Comparison of ENCODE assay signal across 1 cellular context in the genomic region with DNA sequence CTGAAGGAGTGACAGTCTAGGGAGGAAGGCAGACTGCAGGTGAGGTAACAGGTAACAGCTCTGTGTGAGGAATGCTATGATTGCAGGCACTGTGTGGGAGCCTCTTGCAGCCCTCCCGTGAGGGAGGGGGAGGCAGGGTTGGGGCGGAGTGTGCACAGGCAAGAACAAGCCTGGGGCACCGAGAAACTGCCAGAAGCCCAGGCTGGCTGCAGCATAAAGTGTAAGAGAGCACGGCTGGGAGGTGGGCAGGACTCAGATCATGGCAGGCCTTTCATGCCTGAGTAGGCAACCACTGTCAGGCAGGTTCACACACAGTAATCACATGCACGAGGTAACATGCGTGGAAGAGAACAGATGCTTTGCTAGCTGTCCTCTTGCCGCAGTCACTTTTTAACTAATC.
TF ChIP-seq lines count a peak whose summit lies in the region.

No MANE protein-coding gene starts in this region.

TF ChIP-seq in H1, 55 proteins besides CTCF, POLR2A, EP300 and RAD21 (continued from another document):
- no peak for TF ChIP-seq NANOG (IDR thresholded peaks at IDR 0.05; ENCODE audit: insufficient read depth, low read depth, low read length, poor library complexity, severe bottlenecking)
- no peak for TF ChIP-seq RNF2 (IDR thresholded peaks at IDR 0.05; ENCODE audit: borderline replicate concordance, low read depth, low read length, missing control alignments, poor library complexity, severe bottlenecking)
- TF ChIP-seq, protein P1, sequence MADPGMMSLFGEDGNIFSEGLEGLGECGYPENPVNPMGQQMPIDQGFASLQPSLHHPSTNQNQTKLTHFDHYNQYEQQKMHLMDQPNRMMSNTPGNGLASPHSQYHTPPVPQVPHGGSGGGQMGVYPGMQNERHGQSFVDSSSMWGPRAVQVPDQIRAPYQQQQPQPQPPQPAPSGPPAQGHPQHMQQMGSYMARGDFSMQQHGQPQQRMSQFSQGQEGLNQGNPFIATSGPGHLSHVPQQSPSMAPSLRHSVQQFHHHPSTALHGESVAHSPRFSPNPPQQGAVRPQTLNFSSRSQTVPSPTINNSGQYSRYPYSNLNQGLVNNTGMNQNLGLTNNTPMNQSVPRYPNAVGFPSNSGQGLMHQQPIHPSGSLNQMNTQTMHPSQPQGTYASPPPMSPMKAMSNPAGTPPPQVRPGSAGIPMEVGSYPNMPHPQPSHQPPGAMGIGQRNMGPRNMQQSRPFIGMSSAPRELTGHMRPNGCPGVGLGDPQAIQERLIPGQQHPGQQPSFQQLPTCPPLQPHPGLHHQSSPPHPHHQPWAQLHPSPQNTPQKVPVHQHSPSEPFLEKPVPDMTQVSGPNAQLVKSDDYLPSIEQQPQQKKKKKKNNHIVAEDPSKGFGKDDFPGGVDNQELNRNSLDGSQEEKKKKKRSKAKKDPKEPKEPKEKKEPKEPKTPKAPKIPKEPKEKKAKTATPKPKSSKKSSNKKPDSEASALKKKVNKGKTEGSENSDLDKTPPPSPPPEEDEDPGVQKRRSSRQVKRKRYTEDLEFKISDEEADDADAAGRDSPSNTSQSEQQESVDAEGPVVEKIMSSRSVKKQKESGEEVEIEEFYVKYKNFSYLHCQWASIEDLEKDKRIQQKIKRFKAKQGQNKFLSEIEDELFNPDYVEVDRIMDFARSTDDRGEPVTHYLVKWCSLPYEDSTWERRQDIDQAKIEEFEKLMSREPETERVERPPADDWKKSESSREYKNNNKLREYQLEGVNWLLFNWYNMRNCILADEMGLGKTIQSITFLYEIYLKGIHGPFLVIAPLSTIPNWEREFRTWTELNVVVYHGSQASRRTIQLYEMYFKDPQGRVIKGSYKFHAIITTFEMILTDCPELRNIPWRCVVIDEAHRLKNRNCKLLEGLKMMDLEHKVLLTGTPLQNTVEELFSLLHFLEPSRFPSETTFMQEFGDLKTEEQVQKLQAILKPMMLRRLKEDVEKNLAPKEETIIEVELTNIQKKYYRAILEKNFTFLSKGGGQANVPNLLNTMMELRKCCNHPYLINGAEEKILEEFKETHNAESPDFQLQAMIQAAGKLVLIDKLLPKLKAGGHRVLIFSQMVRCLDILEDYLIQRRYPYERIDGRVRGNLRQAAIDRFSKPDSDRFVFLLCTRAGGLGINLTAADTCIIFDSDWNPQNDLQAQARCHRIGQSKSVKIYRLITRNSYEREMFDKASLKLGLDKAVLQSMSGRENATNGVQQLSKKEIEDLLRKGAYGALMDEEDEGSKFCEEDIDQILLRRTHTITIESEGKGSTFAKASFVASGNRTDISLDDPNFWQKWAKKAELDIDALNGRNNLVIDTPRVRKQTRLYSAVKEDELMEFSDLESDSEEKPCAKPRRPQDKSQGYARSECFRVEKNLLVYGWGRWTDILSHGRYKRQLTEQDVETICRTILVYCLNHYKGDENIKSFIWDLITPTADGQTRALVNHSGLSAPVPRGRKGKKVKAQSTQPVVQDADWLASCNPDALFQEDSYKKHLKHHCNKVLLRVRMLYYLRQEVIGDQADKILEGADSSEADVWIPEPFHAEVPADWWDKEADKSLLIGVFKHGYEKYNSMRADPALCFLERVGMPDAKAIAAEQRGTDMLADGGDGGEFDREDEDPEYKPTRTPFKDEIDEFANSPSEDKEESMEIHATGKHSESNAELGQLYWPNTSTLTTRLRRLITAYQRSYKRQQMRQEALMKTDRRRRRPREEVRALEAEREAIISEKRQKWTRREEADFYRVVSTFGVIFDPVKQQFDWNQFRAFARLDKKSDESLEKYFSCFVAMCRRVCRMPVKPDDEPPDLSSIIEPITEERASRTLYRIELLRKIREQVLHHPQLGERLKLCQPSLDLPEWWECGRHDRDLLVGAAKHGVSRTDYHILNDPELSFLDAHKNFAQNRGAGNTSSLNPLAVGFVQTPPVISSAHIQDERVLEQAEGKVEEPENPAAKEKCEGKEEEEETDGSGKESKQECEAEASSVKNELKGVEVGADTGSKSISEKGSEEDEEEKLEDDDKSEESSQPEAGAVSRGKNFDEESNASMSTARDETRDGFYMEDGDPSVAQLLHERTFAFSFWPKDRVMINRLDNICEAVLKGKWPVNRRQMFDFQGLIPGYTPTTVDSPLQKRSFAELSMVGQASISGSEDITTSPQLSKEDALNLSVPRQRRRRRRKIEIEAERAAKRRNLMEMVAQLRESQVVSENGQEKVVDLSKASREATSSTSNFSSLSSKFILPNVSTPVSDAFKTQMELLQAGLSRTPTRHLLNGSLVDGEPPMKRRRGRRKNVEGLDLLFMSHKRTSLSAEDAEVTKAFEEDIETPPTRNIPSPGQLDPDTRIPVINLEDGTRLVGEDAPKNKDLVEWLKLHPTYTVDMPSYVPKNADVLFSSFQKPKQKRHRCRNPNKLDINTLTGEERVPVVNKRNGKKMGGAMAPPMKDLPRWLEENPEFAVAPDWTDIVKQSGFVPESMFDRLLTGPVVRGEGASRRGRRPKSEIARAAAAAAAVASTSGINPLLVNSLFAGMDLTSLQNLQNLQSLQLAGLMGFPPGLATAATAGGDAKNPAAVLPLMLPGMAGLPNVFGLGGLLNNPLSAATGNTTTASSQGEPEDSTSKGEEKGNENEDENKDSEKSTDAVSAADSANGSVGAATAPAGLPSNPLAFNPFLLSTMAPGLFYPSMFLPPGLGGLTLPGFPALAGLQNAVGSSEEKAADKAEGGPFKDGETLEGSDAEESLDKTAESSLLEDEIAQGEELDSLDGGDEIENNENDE (IDR thresholded peaks at IDR 0.05; ENCODE audit: insufficient replicate concordance, low read length) = no peak
- TF ChIP-seq, protein P2, sequence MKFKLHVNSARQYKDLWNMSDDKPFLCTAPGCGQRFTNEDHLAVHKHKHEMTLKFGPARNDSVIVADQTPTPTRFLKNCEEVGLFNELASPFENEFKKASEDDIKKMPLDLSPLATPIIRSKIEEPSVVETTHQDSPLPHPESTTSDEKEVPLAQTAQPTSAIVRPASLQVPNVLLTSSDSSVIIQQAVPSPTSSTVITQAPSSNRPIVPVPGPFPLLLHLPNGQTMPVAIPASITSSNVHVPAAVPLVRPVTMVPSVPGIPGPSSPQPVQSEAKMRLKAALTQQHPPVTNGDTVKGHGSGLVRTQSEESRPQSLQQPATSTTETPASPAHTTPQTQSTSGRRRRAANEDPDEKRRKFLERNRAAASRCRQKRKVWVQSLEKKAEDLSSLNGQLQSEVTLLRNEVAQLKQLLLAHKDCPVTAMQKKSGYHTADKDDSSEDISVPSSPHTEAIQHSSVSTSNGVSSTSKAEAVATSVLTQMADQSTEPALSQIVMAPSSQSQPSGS (IDR thresholded peaks at IDR 0.05; ENCODE audit: low read length) = no peak
- no peak for TF ChIP-seq TEAD4 (IDR thresholded peaks at IDR 0.05; ENCODE audit: low read depth, low read length)
- TF ChIP-seq, protein P3, sequence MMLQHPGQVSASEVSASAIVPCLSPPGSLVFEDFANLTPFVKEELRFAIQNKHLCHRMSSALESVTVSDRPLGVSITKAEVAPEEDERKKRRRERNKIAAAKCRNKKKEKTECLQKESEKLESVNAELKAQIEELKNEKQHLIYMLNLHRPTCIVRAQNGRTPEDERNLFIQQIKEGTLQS (IDR thresholded peaks at IDR 0.05; ENCODE audit: insufficient read depth, low read depth, low read length) = no peak
- TF ChIP-seq, protein P4, sequence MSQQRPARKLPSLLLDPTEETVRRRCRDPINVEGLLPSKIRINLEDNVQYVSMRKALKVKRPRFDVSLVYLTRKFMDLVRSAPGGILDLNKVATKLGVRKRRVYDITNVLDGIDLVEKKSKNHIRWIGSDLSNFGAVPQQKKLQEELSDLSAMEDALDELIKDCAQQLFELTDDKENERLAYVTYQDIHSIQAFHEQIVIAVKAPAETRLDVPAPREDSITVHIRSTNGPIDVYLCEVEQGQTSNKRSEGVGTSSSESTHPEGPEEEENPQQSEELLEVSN (IDR thresholded peaks at IDR 0.05) = no peak
